Comparison of ENCODE assay signal across 25 cellular contexts in genomic region chr2:121776361-121776760, GRCh38.
"Had no signal": no experiment of that assay in that cellular context is flagged by ENCODE, and none has a peak within 500 bp of the region (broad histone marks: within the 10 kb centered on the region; RNA-seq: fewer than 3 reads in every experiment).

No MANE protein-coding gene starts in this region.

- H3K36me3 ChIP-seq: adrenal gland, heart right ventricle, left lung, neutrophil, right lobe of liver, transverse colon, uterus had no signal

- H3K4me3 ChIP-seq: adrenal gland, coronary artery, dorsolateral prefrontal cortex, heart right ventricle, left lung, lung, right lobe of liver, testis, transverse colon, uterus had no signal

- DNase-seq: activated CD4-positive, alpha-beta T cell treated with anti-CD3 and anti-CD28 coated beads, Interleukin-2, amount 50 U/mL, for 1 hour; activated CD4-positive, CD25-positive, alpha-beta regulatory T cell treated with anti-CD3 and anti-CD28 coated beads, Interleukin-2, amount 50 U/mL, for 72 hours; activated CD8-positive, alpha-beta memory T cell treated with anti-CD3 and anti-CD28 coated beads, Interleukin-2, amount 10 ng/mL, durations not matched to agents 7 days and 5 days; activated CD8-positive, alpha-beta T cell treated with anti-CD3 and anti-CD28 coated beads for 36 hours; activated effector memory CD4-positive, alpha-beta T cell treated with anti-CD3 and anti-CD28 coated beads, Interleukin-2, amount 50 U/mL, for 16 hours; activated naive CD4-positive, alpha-beta T cell treated with anti-CD3 and anti-CD28 coated beads for 36 hours; activated naive CD8-positive, alpha-beta T cell treated with anti-CD3 and anti-CD28 coated beads for 36 hours; adrenal gland; aorta; dorsolateral prefrontal cortex; effector memory CD8-positive, alpha-beta T cell; heart right ventricle; left lung; naive B cell; nephron progenitor cell; right lobe of liver; stimulated activated CD4-positive, alpha-beta T cell treated with anti-CD3 and anti-CD28 coated beads, Interleukin-2, amount 100 ng/mL, for 48 hours; stimulated activated naive CD8-positive, alpha-beta T cell treated with anti-CD3 and anti-CD28 coated beads, Interleukin-15, Interleukin-2, amounts not matched to agents 100 U/mL and 50 U/mL, for 24 hours; T-helper 2 cell; testis; transverse colon; uterus had no signal

- H3K4me1 ChIP-seq: adrenal gland, left lung, right lobe of liver, testis, uterus had no signal

- H3K27me3 ChIP-seq: adrenal gland, dorsolateral prefrontal cortex, heart right ventricle, left lung, neutrophil, right lobe of liver, testis, transverse colon, uterus had no signal

- H3K27ac ChIP-seq: adrenal gland, coronary artery, dorsolateral prefrontal cortex, heart right ventricle, left lung, neutrophil, right lobe of liver, testis, transverse colon, uterus had no signal

- H3K9me3 ChIP-seq: adrenal gland, heart right ventricle, left lung, neutrophil, right lobe of liver, testis, transverse colon, uterus had no signal
